Comparison of ENCODE assay signal across 2 cellular contexts in the genomic region with DNA sequence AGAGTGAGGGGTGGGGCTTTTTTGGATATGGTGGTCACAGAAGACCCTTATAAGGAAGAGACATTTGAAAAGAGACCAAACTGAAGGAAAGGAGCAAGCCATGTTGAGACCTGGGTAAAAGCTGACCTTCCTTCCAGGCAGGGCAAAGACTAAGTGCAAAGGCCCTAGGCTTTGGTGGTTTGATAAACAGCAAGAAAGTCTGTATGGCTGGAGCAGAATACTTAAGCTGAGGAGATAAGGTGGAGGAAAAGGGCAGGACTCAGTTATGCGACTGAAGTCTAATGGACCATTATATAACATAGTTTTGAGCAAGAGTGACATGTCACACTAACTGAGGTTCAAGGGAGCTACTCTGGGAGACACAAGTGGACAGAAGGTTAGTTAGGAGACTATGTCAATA.
TF ChIP-seq lines count a peak whose summit lies in the region.

No MANE protein-coding gene starts in this region.

TF ChIP-seq in SK-N-SH, 30 proteins besides CTCF, POLR2A, EP300 and RAD21 (continued from another document):
- TF ChIP-seq, protein P1, sequence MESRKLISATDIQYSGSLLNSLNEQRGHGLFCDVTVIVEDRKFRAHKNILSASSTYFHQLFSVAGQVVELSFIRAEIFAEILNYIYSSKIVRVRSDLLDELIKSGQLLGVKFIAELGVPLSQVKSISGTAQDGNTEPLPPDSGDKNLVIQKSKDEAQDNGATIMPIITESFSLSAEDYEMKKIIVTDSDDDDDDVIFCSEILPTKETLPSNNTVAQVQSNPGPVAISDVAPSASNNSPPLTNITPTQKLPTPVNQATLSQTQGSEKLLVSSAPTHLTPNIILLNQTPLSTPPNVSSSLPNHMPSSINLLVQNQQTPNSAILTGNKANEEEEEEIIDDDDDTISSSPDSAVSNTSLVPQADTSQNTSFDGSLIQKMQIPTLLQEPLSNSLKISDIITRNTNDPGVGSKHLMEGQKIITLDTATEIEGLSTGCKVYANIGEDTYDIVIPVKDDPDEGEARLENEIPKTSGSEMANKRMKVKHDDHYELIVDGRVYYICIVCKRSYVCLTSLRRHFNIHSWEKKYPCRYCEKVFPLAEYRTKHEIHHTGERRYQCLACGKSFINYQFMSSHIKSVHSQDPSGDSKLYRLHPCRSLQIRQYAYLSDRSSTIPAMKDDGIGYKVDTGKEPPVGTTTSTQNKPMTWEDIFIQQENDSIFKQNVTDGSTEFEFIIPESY (IDR thresholded peaks at IDR 0.05; ENCODE audit: borderline replicate concordance, low read depth), result no peak
- no peak for TF ChIP-seq FOXJ3 (CRISPR knock-in tag; IDR thresholded peaks at IDR 0.05)
- no peak for TF ChIP-seq POLR2AphosphoS5 (IDR thresholded peaks at IDR 0.05; ENCODE audit: low read depth, low read length)
- no peak for TF ChIP-seq FOXM1 (IDR thresholded peaks at IDR 0.05; ENCODE audit: low read depth)
- TF ChIP-seq, protein P2, sequence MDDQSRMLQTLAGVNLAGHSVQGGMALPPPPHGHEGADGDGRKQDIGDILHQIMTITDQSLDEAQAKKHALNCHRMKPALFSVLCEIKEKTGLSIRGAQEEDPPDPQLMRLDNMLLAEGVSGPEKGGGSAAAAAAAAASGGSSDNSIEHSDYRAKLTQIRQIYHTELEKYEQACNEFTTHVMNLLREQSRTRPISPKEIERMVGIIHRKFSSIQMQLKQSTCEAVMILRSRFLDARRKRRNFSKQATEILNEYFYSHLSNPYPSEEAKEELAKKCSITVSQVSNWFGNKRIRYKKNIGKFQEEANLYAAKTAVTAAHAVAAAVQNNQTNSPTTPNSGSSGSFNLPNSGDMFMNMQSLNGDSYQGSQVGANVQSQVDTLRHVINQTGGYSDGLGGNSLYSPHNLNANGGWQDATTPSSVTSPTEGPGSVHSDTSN (IDR thresholded peaks at IDR 0.05), result no peak
- TF ChIP-seq ELF1 (IDR thresholded peaks at IDR 0.05), result no peak
- no peak for TF ChIP-seq NRF1 (IDR thresholded peaks at IDR 0.05; ENCODE audit: low read depth, low read length)
- TF ChIP-seq, protein P3, sequence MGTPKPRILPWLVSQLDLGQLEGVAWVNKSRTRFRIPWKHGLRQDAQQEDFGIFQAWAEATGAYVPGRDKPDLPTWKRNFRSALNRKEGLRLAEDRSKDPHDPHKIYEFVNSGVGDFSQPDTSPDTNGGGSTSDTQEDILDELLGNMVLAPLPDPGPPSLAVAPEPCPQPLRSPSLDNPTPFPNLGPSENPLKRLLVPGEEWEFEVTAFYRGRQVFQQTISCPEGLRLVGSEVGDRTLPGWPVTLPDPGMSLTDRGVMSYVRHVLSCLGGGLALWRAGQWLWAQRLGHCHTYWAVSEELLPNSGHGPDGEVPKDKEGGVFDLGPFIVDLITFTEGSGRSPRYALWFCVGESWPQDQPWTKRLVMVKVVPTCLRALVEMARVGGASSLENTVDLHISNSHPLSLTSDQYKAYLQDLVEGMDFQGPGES (IDR thresholded peaks at IDR 0.05; ENCODE audit: low read depth, low read length), result no peak
TF ChIP-seq in SK-N-SH: peak in this region for 0.

TF ChIP-seq in SK-N-SH treated with all-trans-retinoic acid at 6 μM for 48 hours, 23 proteins besides CTCF, POLR2A, EP300 and RAD21 (continued from another document):
- TF ChIP-seq, protein P4, sequence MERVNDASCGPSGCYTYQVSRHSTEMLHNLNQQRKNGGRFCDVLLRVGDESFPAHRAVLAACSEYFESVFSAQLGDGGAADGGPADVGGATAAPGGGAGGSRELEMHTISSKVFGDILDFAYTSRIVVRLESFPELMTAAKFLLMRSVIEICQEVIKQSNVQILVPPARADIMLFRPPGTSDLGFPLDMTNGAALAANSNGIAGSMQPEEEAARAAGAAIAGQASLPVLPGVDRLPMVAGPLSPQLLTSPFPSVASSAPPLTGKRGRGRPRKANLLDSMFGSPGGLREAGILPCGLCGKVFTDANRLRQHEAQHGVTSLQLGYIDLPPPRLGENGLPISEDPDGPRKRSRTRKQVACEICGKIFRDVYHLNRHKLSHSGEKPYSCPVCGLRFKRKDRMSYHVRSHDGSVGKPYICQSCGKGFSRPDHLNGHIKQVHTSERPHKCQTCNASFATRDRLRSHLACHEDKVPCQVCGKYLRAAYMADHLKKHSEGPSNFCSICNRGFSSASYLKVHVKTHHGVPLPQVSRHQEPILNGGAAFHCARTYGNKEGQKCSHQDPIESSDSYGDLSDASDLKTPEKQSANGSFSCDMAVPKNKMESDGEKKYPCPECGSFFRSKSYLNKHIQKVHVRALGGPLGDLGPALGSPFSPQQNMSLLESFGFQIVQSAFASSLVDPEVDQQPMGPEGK (CRISPR knock-in tag; IDR thresholded peaks at IDR 0.05; ENCODE audit: borderline replicate concordance), result no peak
- no peak for TF ChIP-seq SNAI2 (CRISPR knock-in tag; IDR thresholded peaks at IDR 0.05)
- no peak for TF ChIP-seq OSR1 (CRISPR knock-in tag; IDR thresholded peaks at IDR 0.05)
- no peak for TF ChIP-seq ZC3H10 (CRISPR knock-in tag; IDR thresholded peaks at IDR 0.05)
- TF ChIP-seq, protein P5, sequence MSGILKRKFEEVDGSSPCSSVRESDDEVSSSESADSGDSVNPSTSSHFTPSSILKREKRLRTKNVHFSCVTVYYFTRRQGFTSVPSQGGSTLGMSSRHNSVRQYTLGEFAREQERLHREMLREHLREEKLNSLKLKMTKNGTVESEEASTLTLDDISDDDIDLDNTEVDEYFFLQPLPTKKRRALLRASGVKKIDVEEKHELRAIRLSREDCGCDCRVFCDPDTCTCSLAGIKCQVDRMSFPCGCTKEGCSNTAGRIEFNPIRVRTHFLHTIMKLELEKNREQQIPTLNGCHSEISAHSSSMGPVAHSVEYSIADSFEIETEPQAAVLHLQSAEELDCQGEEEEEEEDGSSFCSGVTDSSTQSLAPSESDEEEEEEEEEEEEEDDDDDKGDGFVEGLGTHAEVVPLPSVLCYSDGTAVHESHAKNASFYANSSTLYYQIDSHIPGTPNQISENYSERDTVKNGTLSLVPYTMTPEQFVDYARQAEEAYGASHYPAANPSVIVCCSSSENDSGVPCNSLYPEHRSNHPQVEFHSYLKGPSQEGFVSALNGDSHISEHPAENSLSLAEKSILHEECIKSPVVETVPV (CRISPR knock-in tag; IDR thresholded peaks at IDR 0.05), result no peak
- TF ChIP-seq ISL1 (CRISPR knock-in tag; IDR thresholded peaks at IDR 0.05), result no peak
- TF ChIP-seq RARB (CRISPR knock-in tag; IDR thresholded peaks at IDR 0.05), result no peak
- TF ChIP-seq ESRRG (CRISPR knock-in tag; IDR thresholded peaks at IDR 0.05), result no peak
- TF ChIP-seq, protein P6, sequence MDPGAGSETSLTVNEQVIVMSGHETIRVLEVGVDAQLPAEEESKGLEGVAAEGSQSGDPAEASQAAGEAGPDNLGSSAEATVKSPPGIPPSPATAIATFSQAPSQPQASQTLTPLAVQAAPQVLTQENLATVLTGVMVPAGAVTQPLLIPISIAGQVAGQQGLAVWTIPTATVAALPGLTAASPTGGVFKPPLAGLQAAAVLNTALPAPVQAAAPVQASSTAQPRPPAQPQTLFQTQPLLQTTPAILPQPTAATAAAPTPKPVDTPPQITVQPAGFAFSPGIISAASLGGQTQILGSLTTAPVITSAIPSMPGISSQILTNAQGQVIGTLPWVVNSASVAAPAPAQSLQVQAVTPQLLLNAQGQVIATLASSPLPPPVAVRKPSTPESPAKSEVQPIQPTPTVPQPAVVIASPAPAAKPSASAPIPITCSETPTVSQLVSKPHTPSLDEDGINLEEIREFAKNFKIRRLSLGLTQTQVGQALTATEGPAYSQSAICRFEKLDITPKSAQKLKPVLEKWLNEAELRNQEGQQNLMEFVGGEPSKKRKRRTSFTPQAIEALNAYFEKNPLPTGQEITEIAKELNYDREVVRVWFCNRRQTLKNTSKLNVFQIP (CRISPR knock-in tag; IDR thresholded peaks at IDR 0.05; ENCODE audit: borderline replicate concordance, low read depth), result no peak
